ENCODE assay signal across 9 cellular contexts in genomic region chr1:166166400-166166699, GRCh38. TPM values are rescaled to one million over a fixed set of nuclear protein-coding genes. Genes with fewer than 3 reads are reported as not detected.
DNase-seq lines count a peak whose midpoint lies in the region; ATAC-seq and TF ChIP-seq lines count a peak whose summit lies in the region.
"Had no signal": no experiment of that assay in that cellular context is flagged by ENCODE, and none has a peak within 500 bp of the region (broad histone marks: within the 10 kb centered on the region; RNA-seq: fewer than 3 reads in every experiment).

No MANE protein-coding gene starts in this region.

- POLR2A ChIA-PET in activated naive CD8-positive, alpha-beta T cell treated with anti-CD3 and anti-CD28 coated beads, Interleukin-2, amount 10 ng/mL, durations not matched to agents 7 days and 5 days (lab: Charles Lee), result no interaction called here

- H3K36me3 ChIP-seq in iPS DF 6.9 (ENCODE audit: control insufficient read depth, insufficient read depth, low read length) (no peaks in the 10 kb centered on the region), tibial nerve (no peaks in the 10 kb centered on the region)

- no peak for TF ChIP-seq POLR2A in tibial nerve (IDR thresholded peaks at IDR 0.05)

- no CpG with 5 or more reads among the region's 41 CpGs for WGBS in iPS DF 6.9 (ENCODE audit: insufficient coverage, insufficient read length)
- WGBS in tibial nerve, 2 donors, result no CpG with 5 or more reads among the region's 41 CpGs

- TF ChIP-seq EP300 in tibial nerve (IDR thresholded peaks at IDR 0.05), result no peak

- H3K4me1 ChIP-seq in iPS DF 6.9 (ENCODE audit: control insufficient read depth, insufficient read depth, low read length), result no peaks in the 10 kb centered on the region
- H3K4me1 ChIP-seq in tibial nerve, result peaks cover 0 to 35% (median 6%) of the 10 kb centered on the region in 4 donors

- no peak overlapping the region for H3K27ac Mint-ChIP-seq in activated naive CD8-positive, alpha-beta T cell treated with anti-CD3 and anti-CD28 coated beads, Interleukin-2, amount 10 ng/mL, durations not matched to agents 7 days and 5 days
- H3K27ac Mint-ChIP-seq in activated naive CD8-positive, alpha-beta T cell treated with anti-CD3 and anti-CD28 coated beads for 36 hours, result no peak overlapping the region
- H3K27ac Mint-ChIP-seq: CD14-positive monocyte had no signal

- H3K9me3 ChIP-seq in iPS DF 6.9 (ENCODE audit: control insufficient read depth, insufficient read depth, low read length) (no peaks in the 10 kb centered on the region), tibial nerve (no peaks in the 10 kb centered on the region)

- peaks cover 14% of the 10 kb centered on the region for H3K4me1 Mint-ChIP-seq in activated naive CD8-positive, alpha-beta T cell treated with anti-CD3 and anti-CD28 coated beads, Interleukin-2, amount 10 ng/mL, durations not matched to agents 7 days and 5 days
- H3K4me1 Mint-ChIP-seq in activated naive CD8-positive, alpha-beta T cell treated with anti-CD3 and anti-CD28 coated beads for 36 hours, result peaks cover 29% of the 10 kb centered on the region

- H3K9me3 Mint-ChIP-seq in activated naive CD8-positive, alpha-beta T cell treated with anti-CD3 and anti-CD28 coated beads, Interleukin-2, amount 10 ng/mL, durations not matched to agents 7 days and 5 days, result no peaks in the 10 kb centered on the region
- H3K9me3 Mint-ChIP-seq in activated naive CD8-positive, alpha-beta T cell treated with anti-CD3 and anti-CD28 coated beads for 36 hours, result no peaks in the 10 kb centered on the region

- no peaks in the 10 kb centered on the region for H3K36me3 Mint-ChIP-seq in activated naive CD8-positive, alpha-beta T cell treated with anti-CD3 and anti-CD28 coated beads, Interleukin-2, amount 10 ng/mL, durations not matched to agents 7 days and 5 days
- H3K36me3 Mint-ChIP-seq in activated naive CD8-positive, alpha-beta T cell treated with anti-CD3 and anti-CD28 coated beads for 36 hours, result no peaks in the 10 kb centered on the region
- H3K36me3 Mint-ChIP-seq: CD14-positive monocyte had no signal

- ATAC-seq in activated naive CD8-positive, alpha-beta T cell treated with anti-CD3 and anti-CD28 coated beads, Interleukin-2, amount 10 ng/mL, durations not matched to agents 7 days and 5 days (ENCODE audit: low read depth), result peak; percentile 13

- H3K27ac ChIP-seq in HL-60 (replicated peaks) (no peak overlapping the region), iPS DF 6.9 (ENCODE audit: low read length) (no peak overlapping the region), tibial nerve (peak overlapping the region in 2 of 4 donors; percentile 58 to 79)

- no peak overlapping the region for H3K4me3 Mint-ChIP-seq in activated naive CD8-positive, alpha-beta T cell treated with anti-CD3 and anti-CD28 coated beads, Interleukin-2, amount 10 ng/mL, durations not matched to agents 7 days and 5 days
- no peak overlapping the region for H3K4me3 Mint-ChIP-seq in activated naive CD8-positive, alpha-beta T cell treated with anti-CD3 and anti-CD28 coated beads for 36 hours

- peaks cover 31% of the 10 kb centered on the region for H3K27me3 ChIP-seq in HL-60 (ENCODE audit: insufficient read depth, poor library complexity, severe bottlenecking)
- H3K27me3 ChIP-seq in iPS DF 6.9 (ENCODE audit: control insufficient read depth, insufficient read depth, low read length), result peaks cover 12% of the 10 kb centered on the region; the same call in 1 of the 2 replicates
- no peaks in the 10 kb centered on the region for H3K27me3 ChIP-seq in tibial nerve

- no peak for DNase-seq in activated naive CD8-positive, alpha-beta T cell treated with anti-CD3 and anti-CD28 coated beads, Interleukin-2, amount 10 ng/mL, durations not matched to agents 7 days and 5 days
- DNase-seq in activated naive CD8-positive, alpha-beta T cell treated with anti-CD3 and anti-CD28 coated beads for 36 hours, result no peak
- DNase-seq in HL-60 (ENCODE audit: low read depth in 1 of 2, low spot score in 1 of 2), result no peak
- no peak for DNase-seq in iPS DF 6.9 (ENCODE audit: low read depth, low spot score)
- DNase-seq in tibial nerve (ENCODE audit: low spot score in 2 of 2), result no peak
- no peak for DNase-seq in COR-L47 (lab: John Stamatoyannopoulos, UW)
- no peak for DNase-seq in germinal center (ENCODE audit: low spot score)
- DNase-seq in OCI-M1 (lab: John Stamatoyannopoulos, UW), result no peak

- TF ChIP-seq CTCF in HL-60 (IDR thresholded peaks at IDR 0.05; ENCODE audit: insufficient read depth, low read length) (no peak), tibial nerve (IDR thresholded peaks at IDR 0.05) (no peak)

- peaks cover 54% of the 10 kb centered on the region for H3K27me3 Mint-ChIP-seq in activated naive CD8-positive, alpha-beta T cell treated with anti-CD3 and anti-CD28 coated beads, Interleukin-2, amount 10 ng/mL, durations not matched to agents 7 days and 5 days
- peaks cover 57% of the 10 kb centered on the region for H3K27me3 Mint-ChIP-seq in activated naive CD8-positive, alpha-beta T cell treated with anti-CD3 and anti-CD28 coated beads for 36 hours

- H3K4me3 ChIP-seq in HL-60 (replicated peaks; ENCODE audit: insufficient read depth, low read length), result peak overlapping the region; percentile 52
- peak overlapping the region; percentile 29; the same call in 1 of the 2 replicates for H3K4me3 ChIP-seq in iPS DF 6.9 (ENCODE audit: low read length)
- H3K4me3 ChIP-seq in tibial nerve, result peak overlapping the region; percentile 22 to 79 (median 60)

RNA-seq across cellular contexts. Expression of gene FAM78B, which starts 0.5 kb away (rescaled TPM):
- not detected for total RNA-seq in activated naive CD8-positive, alpha-beta T cell treated with anti-CD3 and anti-CD28 coated beads, Interleukin-2, amount 10 ng/mL, durations not matched to agents 7 days and 5 days
- total RNA-seq in activated naive CD8-positive, alpha-beta T cell treated with anti-CD3 and anti-CD28 coated beads for 36 hours, result under 1 TPM; 0.62 to 0.74 TPM
- 1 to 10 TPM; 2.0 to 6.3 (median 3.5) TPM for total RNA-seq in tibial nerve
